2 cellular contexts compared by ENCODE assay signal in the genomic region with DNA sequence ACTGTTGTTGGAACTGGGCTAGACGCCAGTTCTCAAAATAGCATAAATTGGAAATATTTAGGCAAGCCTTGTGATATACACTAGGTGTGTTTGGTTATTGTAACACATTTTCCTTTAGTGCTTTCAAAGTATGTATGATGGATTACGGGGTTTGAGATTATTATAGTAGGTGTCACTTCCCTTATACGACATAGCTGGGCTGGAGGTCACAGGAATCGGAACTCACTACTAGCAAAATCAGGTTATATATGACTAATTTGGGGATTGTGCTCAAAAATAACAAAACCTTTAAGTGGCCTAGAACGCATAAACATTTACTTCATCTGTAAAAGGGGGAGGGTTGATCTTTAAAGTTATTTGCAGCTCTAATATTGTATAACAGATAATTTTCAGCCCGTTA.
TF ChIP-seq lines count a peak whose summit lies in the region.

No MANE protein-coding gene starts in this region.

TF ChIP-seq in GM12878, 131 proteins besides CTCF, POLR2A, EP300 and RAD21 (continued from another document):
- TF ChIP-seq, protein P1, sequence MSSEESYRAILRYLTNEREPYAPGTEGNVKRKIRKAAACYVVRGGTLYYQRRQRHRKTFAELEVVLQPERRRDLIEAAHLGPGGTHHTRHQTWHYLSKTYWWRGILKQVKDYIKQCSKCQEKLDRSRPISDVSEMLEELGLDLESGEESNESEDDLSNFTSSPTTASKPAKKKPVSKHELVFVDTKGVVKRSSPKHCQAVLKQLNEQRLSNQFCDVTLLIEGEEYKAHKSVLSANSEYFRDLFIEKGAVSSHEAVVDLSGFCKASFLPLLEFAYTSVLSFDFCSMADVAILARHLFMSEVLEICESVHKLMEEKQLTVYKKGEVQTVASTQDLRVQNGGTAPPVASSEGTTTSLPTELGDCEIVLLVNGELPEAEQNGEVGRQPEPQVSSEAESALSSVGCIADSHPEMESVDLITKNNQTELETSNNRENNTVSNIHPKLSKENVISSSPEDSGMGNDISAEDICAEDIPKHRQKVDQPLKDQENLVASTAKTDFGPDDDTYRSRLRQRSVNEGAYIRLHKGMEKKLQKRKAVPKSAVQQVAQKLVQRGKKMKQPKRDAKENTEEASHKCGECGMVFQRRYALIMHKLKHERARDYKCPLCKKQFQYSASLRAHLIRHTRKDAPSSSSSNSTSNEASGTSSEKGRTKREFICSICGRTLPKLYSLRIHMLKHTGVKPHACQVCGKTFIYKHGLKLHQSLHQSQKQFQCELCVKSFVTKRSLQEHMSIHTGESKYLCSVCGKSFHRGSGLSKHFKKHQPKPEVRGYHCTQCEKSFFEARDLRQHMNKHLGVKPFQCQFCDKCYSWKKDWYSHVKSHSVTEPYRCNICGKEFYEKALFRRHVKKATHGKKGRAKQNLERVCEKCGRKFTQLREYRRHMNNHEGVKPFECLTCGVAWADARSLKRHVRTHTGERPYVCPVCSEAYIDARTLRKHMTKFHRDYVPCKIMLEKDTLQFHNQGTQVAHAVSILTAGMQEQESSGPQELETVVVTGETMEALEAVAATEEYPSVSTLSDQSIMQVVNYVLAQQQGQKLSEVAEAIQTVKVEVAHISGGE (CRISPR knock-in tag; IDR thresholded peaks at IDR 0.05), result no peak
- TF ChIP-seq, protein P2, sequence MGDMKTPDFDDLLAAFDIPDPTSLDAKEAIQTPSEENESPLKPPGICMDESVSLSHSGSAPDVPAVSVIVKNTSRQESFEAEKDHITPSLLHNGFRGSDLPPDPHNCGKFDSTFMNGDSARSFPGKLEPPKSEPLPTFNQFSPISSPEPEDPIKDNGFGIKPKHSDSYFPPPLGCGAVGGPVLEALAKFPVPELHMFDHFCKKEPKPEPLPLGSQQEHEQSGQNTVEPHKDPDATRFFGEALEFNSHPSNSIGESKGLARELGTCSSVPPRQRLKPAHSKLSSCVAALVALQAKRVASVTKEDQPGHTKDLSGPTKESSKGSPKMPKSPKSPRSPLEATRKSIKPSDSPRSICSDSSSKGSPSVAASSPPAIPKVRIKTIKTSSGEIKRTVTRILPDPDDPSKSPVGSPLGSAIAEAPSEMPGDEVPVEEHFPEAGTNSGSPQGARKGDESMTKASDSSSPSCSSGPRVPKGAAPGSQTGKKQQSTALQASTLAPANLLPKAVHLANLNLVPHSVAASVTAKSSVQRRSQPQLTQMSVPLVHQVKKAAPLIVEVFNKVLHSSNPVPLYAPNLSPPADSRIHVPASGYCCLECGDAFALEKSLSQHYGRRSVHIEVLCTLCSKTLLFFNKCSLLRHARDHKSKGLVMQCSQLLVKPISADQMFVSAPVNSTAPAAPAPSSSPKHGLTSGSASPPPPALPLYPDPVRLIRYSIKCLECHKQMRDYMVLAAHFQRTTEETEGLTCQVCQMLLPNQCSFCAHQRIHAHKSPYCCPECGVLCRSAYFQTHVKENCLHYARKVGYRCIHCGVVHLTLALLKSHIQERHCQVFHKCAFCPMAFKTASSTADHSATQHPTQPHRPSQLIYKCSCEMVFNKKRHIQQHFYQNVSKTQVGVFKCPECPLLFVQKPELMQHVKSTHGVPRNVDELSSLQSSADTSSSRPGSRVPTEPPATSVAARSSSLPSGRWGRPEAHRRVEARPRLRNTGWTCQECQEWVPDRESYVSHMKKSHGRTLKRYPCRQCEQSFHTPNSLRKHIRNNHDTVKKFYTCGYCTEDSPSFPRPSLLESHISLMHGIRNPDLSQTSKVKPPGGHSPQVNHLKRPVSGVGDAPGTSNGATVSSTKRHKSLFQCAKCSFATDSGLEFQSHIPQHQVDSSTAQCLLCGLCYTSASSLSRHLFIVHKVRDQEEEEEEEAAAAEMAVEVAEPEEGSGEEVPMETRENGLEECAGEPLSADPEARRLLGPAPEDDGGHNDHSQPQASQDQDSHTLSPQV (IDR thresholded peaks at IDR 0.05), result no peak
- TF ChIP-seq GABPA (IDR thresholded peaks at IDR 0.05; ENCODE audit: low read depth), result no peak
- no peak for TF ChIP-seq HDGF (IDR thresholded peaks at IDR 0.05)
- TF ChIP-seq GATAD2B (conservative IDR thresholded peaks at IDR 0.05; ENCODE audit: low read depth), result no peak
- TF ChIP-seq, protein P3, sequence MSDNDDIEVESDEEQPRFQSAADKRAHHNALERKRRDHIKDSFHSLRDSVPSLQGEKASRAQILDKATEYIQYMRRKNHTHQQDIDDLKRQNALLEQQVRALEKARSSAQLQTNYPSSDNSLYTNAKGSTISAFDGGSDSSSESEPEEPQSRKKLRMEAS (IDR thresholded peaks at IDR 0.05; ENCODE audit: low read depth, low read length), result no peak
- TF ChIP-seq ZSCAN29 (IDR thresholded peaks at IDR 0.05), result no peak
- TF ChIP-seq MEF2A (IDR thresholded peaks at IDR 0.05; ENCODE audit: insufficient read depth, low read depth, low read length), result no peak
- TF ChIP-seq ZBED1 (IDR thresholded peaks at IDR 0.05; ENCODE audit: borderline replicate concordance), result no peak
- no peak for TF ChIP-seq TARDBP (IDR thresholded peaks at IDR 0.05; ENCODE audit: borderline replicate concordance)
- no peak for TF ChIP-seq KDM1A (IDR thresholded peaks at IDR 0.05; ENCODE audit: borderline replicate concordance)
- no peak for TF ChIP-seq STAT3 (IDR thresholded peaks at IDR 0.05; ENCODE audit: low read depth, low read length)
- TF ChIP-seq, protein P4, sequence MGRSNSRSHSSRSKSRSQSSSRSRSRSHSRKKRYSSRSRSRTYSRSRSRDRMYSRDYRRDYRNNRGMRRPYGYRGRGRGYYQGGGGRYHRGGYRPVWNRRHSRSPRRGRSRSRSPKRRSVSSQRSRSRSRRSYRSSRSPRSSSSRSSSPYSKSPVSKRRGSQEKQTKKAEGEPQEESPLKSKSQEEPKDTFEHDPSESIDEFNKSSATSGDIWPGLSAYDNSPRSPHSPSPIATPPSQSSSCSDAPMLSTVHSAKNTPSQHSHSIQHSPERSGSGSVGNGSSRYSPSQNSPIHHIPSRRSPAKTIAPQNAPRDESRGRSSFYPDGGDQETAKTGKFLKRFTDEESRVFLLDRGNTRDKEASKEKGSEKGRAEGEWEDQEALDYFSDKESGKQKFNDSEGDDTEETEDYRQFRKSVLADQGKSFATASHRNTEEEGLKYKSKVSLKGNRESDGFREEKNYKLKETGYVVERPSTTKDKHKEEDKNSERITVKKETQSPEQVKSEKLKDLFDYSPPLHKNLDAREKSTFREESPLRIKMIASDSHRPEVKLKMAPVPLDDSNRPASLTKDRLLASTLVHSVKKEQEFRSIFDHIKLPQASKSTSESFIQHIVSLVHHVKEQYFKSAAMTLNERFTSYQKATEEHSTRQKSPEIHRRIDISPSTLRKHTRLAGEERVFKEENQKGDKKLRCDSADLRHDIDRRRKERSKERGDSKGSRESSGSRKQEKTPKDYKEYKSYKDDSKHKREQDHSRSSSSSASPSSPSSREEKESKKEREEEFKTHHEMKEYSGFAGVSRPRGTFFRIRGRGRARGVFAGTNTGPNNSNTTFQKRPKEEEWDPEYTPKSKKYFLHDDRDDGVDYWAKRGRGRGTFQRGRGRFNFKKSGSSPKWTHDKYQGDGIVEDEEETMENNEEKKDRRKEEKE (IDR thresholded peaks at IDR 0.05), result no peak
TF ChIP-seq in GM12878: peak in this region for 0.

TF ChIP-seq in WTC11, 78 proteins besides CTCF, POLR2A, EP300 and RAD21 (continued from another document):
- TF ChIP-seq, protein P5, sequence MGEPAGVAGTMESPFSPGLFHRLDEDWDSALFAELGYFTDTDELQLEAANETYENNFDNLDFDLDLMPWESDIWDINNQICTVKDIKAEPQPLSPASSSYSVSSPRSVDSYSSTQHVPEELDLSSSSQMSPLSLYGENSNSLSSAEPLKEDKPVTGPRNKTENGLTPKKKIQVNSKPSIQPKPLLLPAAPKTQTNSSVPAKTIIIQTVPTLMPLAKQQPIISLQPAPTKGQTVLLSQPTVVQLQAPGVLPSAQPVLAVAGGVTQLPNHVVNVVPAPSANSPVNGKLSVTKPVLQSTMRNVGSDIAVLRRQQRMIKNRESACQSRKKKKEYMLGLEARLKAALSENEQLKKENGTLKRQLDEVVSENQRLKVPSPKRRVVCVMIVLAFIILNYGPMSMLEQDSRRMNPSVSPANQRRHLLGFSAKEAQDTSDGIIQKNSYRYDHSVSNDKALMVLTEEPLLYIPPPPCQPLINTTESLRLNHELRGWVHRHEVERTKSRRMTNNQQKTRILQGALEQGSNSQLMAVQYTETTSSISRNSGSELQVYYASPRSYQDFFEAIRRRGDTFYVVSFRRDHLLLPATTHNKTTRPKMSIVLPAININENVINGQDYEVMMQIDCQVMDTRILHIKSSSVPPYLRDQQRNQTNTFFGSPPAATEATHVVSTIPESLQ (CRISPR knock-in tag; IDR thresholded peaks at IDR 0.05), result no peak
- TF ChIP-seq TEAD1 (CRISPR knock-in tag; IDR thresholded peaks at IDR 0.05), result no peak
- TF ChIP-seq, protein P6, sequence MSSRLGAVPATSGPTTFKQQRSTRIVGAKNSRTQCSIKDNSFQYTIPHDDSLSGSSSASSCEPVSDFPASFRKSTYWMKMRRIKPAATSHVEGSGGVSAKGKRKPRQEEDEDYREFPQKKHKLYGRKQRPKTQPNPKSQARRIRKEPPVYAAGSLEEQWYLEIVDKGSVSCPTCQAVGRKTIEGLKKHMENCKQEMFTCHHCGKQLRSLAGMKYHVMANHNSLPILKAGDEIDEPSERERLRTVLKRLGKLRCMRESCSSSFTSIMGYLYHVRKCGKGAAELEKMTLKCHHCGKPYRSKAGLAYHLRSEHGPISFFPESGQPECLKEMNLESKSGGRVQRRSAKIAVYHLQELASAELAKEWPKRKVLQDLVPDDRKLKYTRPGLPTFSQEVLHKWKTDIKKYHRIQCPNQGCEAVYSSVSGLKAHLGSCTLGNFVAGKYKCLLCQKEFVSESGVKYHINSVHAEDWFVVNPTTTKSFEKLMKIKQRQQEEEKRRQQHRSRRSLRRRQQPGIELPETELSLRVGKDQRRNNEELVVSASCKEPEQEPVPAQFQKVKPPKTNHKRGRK (CRISPR knock-in tag; IDR thresholded peaks at IDR 0.05; ENCODE audit: borderline replicate concordance), result no peak
- TF ChIP-seq, protein P7, sequence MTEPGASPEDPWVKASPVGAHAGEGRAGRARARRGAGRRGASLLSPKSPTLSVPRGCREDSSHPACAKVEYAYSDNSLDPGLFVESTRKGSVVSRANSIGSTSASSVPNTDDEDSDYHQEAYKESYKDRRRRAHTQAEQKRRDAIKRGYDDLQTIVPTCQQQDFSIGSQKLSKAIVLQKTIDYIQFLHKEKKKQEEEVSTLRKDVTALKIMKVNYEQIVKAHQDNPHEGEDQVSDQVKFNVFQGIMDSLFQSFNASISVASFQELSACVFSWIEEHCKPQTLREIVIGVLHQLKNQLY (CRISPR knock-in tag; IDR thresholded peaks at IDR 0.05), result no peak
- TF ChIP-seq NFE2L1 (CRISPR knock-in tag; IDR thresholded peaks at IDR 0.05), result no peak
- TF ChIP-seq GABPB1 (CRISPR knock-in tag; IDR thresholded peaks at IDR 0.05), result no peak
TF ChIP-seq in WTC11: peak in this region for 0.
